In the genomic region with DNA sequence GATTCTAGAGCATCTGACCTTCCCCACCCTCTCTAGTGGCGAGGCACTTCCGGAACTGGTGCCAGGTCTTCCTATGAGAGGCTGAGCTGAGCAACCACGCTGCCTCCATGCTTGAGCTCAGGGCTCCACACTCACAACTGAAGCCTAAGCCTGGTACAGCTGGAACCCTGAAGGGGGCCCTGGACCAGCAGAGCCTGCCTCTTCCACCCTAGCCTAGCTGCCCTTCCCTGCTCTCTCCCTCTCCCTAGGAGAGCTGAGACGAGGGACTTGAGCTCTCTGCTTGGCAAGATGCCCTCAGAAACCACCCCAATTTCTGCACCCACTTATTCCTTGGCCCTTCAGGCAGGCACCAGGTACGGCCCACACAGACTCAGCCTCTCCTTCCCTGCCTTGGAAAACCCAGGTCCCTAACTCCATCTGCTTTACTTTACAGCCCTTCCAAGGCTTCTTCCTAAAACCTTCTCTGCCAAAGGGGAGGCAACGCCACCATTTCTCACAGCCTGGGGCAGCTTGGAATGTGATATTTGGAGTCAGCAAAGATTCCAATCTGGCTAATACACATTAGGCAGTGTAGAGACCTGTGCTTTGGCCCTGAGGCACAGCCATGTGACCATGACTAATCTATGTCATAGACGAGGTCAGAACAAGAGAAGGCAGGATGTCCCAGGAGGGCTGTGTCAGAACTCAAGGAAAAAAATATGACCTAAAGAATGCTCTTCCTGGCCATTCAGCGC, we compare ENCODE assay signal across 8 cellular contexts. TPM values are rescaled to one million over a fixed set of nuclear protein-coding genes. Genes with fewer than 3 reads are reported as not detected.
A peak's percentile ranks its signal among the peaks of the same experiment; 100 is the strongest.
DNase-seq lines count a peak whose midpoint lies in the region; ATAC-seq, FAIRE-seq and TF ChIP-seq lines count a peak whose summit lies in the region.

No MANE protein-coding gene starts in this region.

- no peaks in the 10 kb centered on the region for H3K9me3 Mint-ChIP-seq in Caco-2 (ENCODE audit: unreplicated experiment)

- POLR2A ChIA-PET in Caco-2 (lab: Charles Lee) = no interaction called here

- no peaks in the 10 kb centered on the region for H3K27me3 Mint-ChIP-seq in Caco-2 (ENCODE audit: insufficient read depth, unreplicated experiment)

- H3K36me3 ChIP-seq in Caco-2 (ENCODE audit: control insufficient read depth, insufficient read depth, low read length) (peaks cover 1% of the 10 kb centered on the region), keratinocyte (ENCODE audit: control insufficient read depth in 2 of 2, extremely low read depth in 1 of 2, insufficient read depth in 2 of 2, low read length in 2 of 2) (peaks cover 15 to 23% of the 10 kb centered on the region in 2 experiments), thymus (ENCODE audit: control insufficient read depth, insufficient read depth) (peaks cover 29% of the 10 kb centered on the region)

- DNase-seq in Caco-2 (peak; percentile 36 to 63), amniotic epithelial cell (ENCODE audit: low read depth) (peak; percentile 73), keratinocyte (ENCODE audit: low read depth, low spot score) (peak; percentile 80), superior temporal gyrus (ENCODE audit: extremely low spot score) (no peak), NCI-H526 (lab: John Stamatoyannopoulos, UW) (no peak)

- H3K4me1 ChIP-seq in Caco-2 = peaks cover 4% of the 10 kb centered on the region; the same call in 1 of the 2 replicates
- peaks cover 19% of the 10 kb centered on the region for H3K4me1 ChIP-seq in keratinocyte (ENCODE audit: control insufficient read depth, extremely low read depth, insufficient read depth, low read length)
- H3K4me1 ChIP-seq in thymus (ENCODE audit: control insufficient read depth, insufficient read depth, low read length) = no peaks in the 10 kb centered on the region

- peak; percentile 53 for ATAC-seq in HG02981 (IDR thresholded peaks at IDR 0.05; ENCODE audit: unreplicated experiment)
- ATAC-seq in HG02973 (IDR thresholded peaks at IDR 0.05; ENCODE audit: unreplicated experiment) = no peak

- H3K27ac Mint-ChIP-seq in Caco-2 (ENCODE audit: unreplicated experiment) = peak overlapping the region; percentile 91

- no peaks in the 10 kb centered on the region for H3K9me1 ChIP-seq in keratinocyte (ENCODE audit: control insufficient read depth, extremely low read depth, insufficient read depth, low read length)

- H3K4me1 Mint-ChIP-seq in Caco-2 (ENCODE audit: low read depth, unreplicated experiment) = peaks cover 7% of the 10 kb centered on the region

- H3K9me3 ChIP-seq in Caco-2 (no peaks in the 10 kb centered on the region), keratinocyte (ENCODE audit: control insufficient read depth, low read depth, low read length) (no peaks in the 10 kb centered on the region), thymus (ENCODE audit: control insufficient read depth) (no peaks in the 10 kb centered on the region)

- peak overlapping the region; percentile 53 for H3K9ac ChIP-seq in keratinocyte (ENCODE audit: control insufficient read depth, extremely low read depth, insufficient read depth, low read length)

- TF ChIP-seq CTCF in Caco-2 (IDR thresholded peaks at IDR 0.05; ENCODE audit: insufficient read depth in 1 of 2, low read depth in 1 of 2, low read length in 1 of 2, severe bottlenecking in 1 of 2, unreplicated experiment in 1 of 2) (no peak), keratinocyte (optimal IDR thresholded peaks at IDR 0.05 in 1 of 3, IDR thresholded peaks at IDR 0.05 in 1 of 3, conservative IDR thresholded peaks at IDR 0.05 in 1 of 3; ENCODE audit: extremely low read depth in 1 of 3, insufficient read depth in 2 of 3, low read length in 3 of 3) (no peak)

- no TSS peak for BruUV-seq in Caco-2 (replicated peaks; lab: Mats Ljungman, UMichigan)

- H2AFZ ChIP-seq in keratinocyte (ENCODE audit: control insufficient read depth, low read length) = peak overlapping the region; percentile 27

- intact Hi-C loops in Caco-2 (cut with micrococcal nuclease; ENCODE audit: unreplicated experiment) = no loop called here

- H3K27me3 ChIP-seq in Caco-2 (replicated peaks; ENCODE audit: control insufficient read depth, insufficient read depth, low read length) (no peaks in the 10 kb centered on the region), keratinocyte (ENCODE audit: control insufficient read depth, extremely low read depth, insufficient read depth, low read length) (no peaks in the 10 kb centered on the region), thymus (ENCODE audit: control insufficient read depth, insufficient read depth) (no peaks in the 10 kb centered on the region)

- FAIRE-seq in keratinocyte (lab: Jason Lieb, UNC) = peak; percentile 81

- H4K20me1 ChIP-seq in keratinocyte (ENCODE audit: control insufficient read depth, extremely low read depth, insufficient read depth, low read length) = no peaks in the 10 kb centered on the region

- CTCF ChIA-PET in Caco-2 (lab: Charles Lee) = interaction anchor here (0.6 kb wide), 2 partner anchors 55 to 56 kb away, joined by 3 to 4 read pairs; no protein-coding TSS in a partner anchor

- H3K36me3 Mint-ChIP-seq in Caco-2 (ENCODE audit: insufficient read depth, unreplicated experiment) = peaks cover 92% of the 10 kb centered on the region

- WGBS in thymus = 95% methylated on average over 8 of the region's 8 CpGs

- peak overlapping the region; percentile 53 for H3K4me2 ChIP-seq in keratinocyte (ENCODE audit: control insufficient read depth, extremely low read depth, insufficient read depth, low read depth, low read length)

- dilution Hi-C loops in keratinocyte (cut with MboI; ENCODE audit: extremely low pct_ligation_motif_present, low sequenced_read_pairs) = no loop called here

- peaks cover 23% of the 10 kb centered on the region for H3K79me2 ChIP-seq in keratinocyte (ENCODE audit: control insufficient read depth, insufficient read depth, low read length)

- H3K4me3 ChIP-seq in Caco-2 (ENCODE audit: low read depth, low read length) (no peak overlapping the region), keratinocyte (ENCODE audit: control insufficient read depth in 2 of 3, extremely low read depth in 1 of 3, insufficient read depth in 2 of 3, low read depth in 1 of 3, low read length in 3 of 3) (peak overlapping the region in 1 of 3 experiments; percentile 35), thymus (ENCODE audit: low read length) (no peak overlapping the region)

- no peak overlapping the region for H3K4me3 Mint-ChIP-seq in Caco-2 (ENCODE audit: unreplicated experiment)

- peak overlapping the region; percentile 67 for H3K27ac ChIP-seq in keratinocyte (ENCODE audit: control insufficient read depth, insufficient read depth, low read length)
- H3K27ac ChIP-seq in thymus (ENCODE audit: low read depth) = peak overlapping the region; percentile 68

RNA-seq across cellular contexts. Expression of a gene that starts 18.8 kb away (rescaled TPM):
- total RNA-seq in Caco-2 (2022) = 117 and 125 TPM in 2 replicates
- polyA plus RNA-seq in keratinocyte (126 to 172 TPM (median 144 TPM) in 3 replicates), thymus (190 TPM)
- 73.7 TPM for polyA plus RNA-seq in keratinocyte (2011; ENCODE audit: low read depth)
- polyA plus RNA-seq in keratinocyte (2011; cell fraction: cytosol; rRNA removed) = 140 and 154 TPM in 2 replicates
- 42.5 and 62.6 TPM in 2 replicates for polyA plus RNA-seq in keratinocyte (2011; cell fraction: nucleus; rRNA removed)
- polyA plus RNA-seq in keratinocyte (2012; ENCODE audit: low replicate concordance) = 101 and 194 TPM in 2 replicates
- 42.9 to 56.5 TPM (median 47.7 TPM) in 3 replicates for polyA minus RNA-seq in keratinocyte
- polyA minus RNA-seq in keratinocyte (2011; cell fraction: cytosol; rRNA and poly(A)+ RNA removed) = 45.8 TPM
- 8.3 and 14.2 TPM in 2 replicates for polyA minus RNA-seq in keratinocyte (2011; cell fraction: nucleus; rRNA and poly(A)+ RNA removed)

Comparison
In these comparisons a context has a peak if more than half of its experiments do, and no peak if none do; other contexts are left out.
1. DNase-seq: peak in Caco-2 (2 of 2), amniotic epithelial cell (single experiment) and keratinocyte (single experiment); none in superior temporal gyrus (single experiment) and NCI-H526 (0 of 2).